6 cellular contexts compared by ENCODE assay signal in the genomic region with DNA sequence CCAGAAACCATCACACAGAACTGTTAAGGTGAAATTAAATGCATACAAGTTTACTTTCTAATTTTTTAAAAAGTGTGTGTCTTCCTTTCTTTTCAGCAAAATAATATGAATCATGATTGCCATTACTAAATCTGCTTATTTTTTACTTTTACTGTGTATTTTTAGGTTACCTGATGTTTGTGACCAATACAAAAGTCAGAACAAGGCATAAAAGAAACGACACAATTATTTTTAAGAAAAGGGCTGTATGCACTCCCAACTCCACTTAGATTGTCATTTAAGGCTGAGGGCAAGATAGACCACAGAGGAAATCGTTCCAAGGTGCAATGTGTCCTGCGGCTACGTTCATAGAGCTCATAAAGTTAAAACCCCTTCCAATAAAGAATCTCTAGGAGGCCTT.
"Had no signal": no experiment of that assay in that cellular context is flagged by ENCODE, and none has a peak within 500 bp of the region (broad histone marks: within the 10 kb centered on the region; RNA-seq: fewer than 3 reads in every experiment).

No MANE protein-coding gene starts in this region.

- DNase-seq: GM23248, GOT3, H7, H9, HCEC 1CT, HFFc6 had no signal
